Comparison of ENCODE assay signal across 21 cellular contexts in genomic region chr5:171830686-171831085, GRCh38. TPM values are rescaled to one million over a fixed set of nuclear protein-coding genes. Genes with fewer than 3 reads are reported as not detected.
A peak's percentile ranks its signal among the peaks of the same experiment; 100 is the strongest.
DNase-seq lines count a peak whose midpoint lies in the region; ATAC-seq, FAIRE-seq and TF ChIP-seq lines count a peak whose summit lies in the region.
"Had no signal": no experiment of that assay in that cellular context is flagged by ENCODE, and none has a peak within 500 bp of the region (broad histone marks: within the 10 kb centered on the region; RNA-seq: fewer than 3 reads in every experiment).

No MANE protein-coding gene starts in this region.

- TF ChIP-seq CTCF in mammary epithelial cell (conservative IDR thresholded peaks at IDR 0.05 in 1 of 2, IDR thresholded peaks at IDR 0.05 in 1 of 2; ENCODE audit: extremely low read depth in 1 of 2, insufficient read depth in 1 of 2, low read depth in 1 of 2, low read length in 2 of 2) (no peak), MCF 10A (IDR thresholded peaks at IDR 0.05; ENCODE audit: unreplicated experiment) (no peak), bronchial epithelial cell (IDR thresholded peaks at IDR 0.05; ENCODE audit: insufficient read depth, low read length, severe bottlenecking) (no peak), psoas muscle (IDR thresholded peaks at IDR 0.05) (no peak)

- no peak overlapping the region for H3K4me2 ChIP-seq in mammary epithelial cell (ENCODE audit: insufficient read depth, low read depth, low read length)
- H3K4me2 ChIP-seq: A549 had no signal

- DNase-seq in mammary epithelial cell: peak; percentile 42
- DNase-seq in MCF 10A (ENCODE audit: unreplicated experiment): no peak
- peak; percentile 48 for DNase-seq in RKO (ENCODE audit: low spot score)
- peak; percentile 31 for DNase-seq in bronchial epithelial cell (ENCODE audit: low read depth)
- DNase-seq in small intestine: peak; percentile 48
- no peak for DNase-seq in psoas muscle
- no peak for DNase-seq in NCI-H1694 treated with DMSO at 0.1 percent for 48 hours (lab: John Stamatoyannopoulos, UW)
- DNase-seq in activated T-cell treated with anti-CD3 and anti-CD28 coated beads for 4 hours: no peak
- DNase-seq: AML-193; Caco-2; CD4-positive, alpha-beta T cell; DMS79 treated with DMSO at 0.1 percent for 48 hours; H9 had no signal

- H3K9me3 Mint-ChIP-seq in MCF 10A (ENCODE audit: unreplicated experiment): peaks cover 22% of the 10 kb centered on the region

- H4K20me1 ChIP-seq in mammary epithelial cell (ENCODE audit: insufficient read depth, low read length): no peaks in the 10 kb centered on the region

- WGBS in mammary epithelial cell (ENCODE audit: low coverage, missing lambda C conversion rate): 88% methylated on average over 1 of the region's 1 CpG
- WGBS in small intestine, 3 donors: 74 to 89% (median 82%) methylated on average over 1 of the region's 1 CpG
- 84 to 97% (median 95%) methylated on average over 1 of the region's 1 CpG for WGBS in psoas muscle, 3 donors

- no peaks in the 10 kb centered on the region for H3K27me3 Mint-ChIP-seq in MCF 10A (ENCODE audit: insufficient read depth, unreplicated experiment)
- H3K27me3 Mint-ChIP-seq: CD4-positive, alpha-beta T cell had no signal

- no peaks in the 10 kb centered on the region for H3K4me1 Mint-ChIP-seq in MCF 10A (ENCODE audit: insufficient read depth, unreplicated experiment)

- POLR2A ChIA-PET in MCF 10A (lab: Yijun Ruan, JAX): no interaction called here

- H3K27ac ChIP-seq in mammary epithelial cell (ENCODE audit: insufficient read depth, low read depth, low read length) (no peak overlapping the region), small intestine (ENCODE audit: low read depth in 1 of 2, low read length in 1 of 2) (no peak overlapping the region), psoas muscle (no peak overlapping the region)
- H3K27ac ChIP-seq: 22Rv1, A549, C4-2B had no signal

- H3K36me3 ChIP-seq in mammary epithelial cell (ENCODE audit: insufficient read depth, low read length) (no peaks in the 10 kb centered on the region), bronchial epithelial cell (ENCODE audit: control insufficient read depth, insufficient read depth, low read length) (no peaks in the 10 kb centered on the region), small intestine (ENCODE audit: control insufficient read depth in 2 of 2, insufficient read depth in 2 of 2, low read length in 2 of 2) (no peaks in the 10 kb centered on the region), psoas muscle (ENCODE audit: insufficient read depth in 1 of 2, low read depth in 1 of 2) (no peaks in the 10 kb centered on the region)

- dilution Hi-C loops in mammary epithelial cell (cut with HindIII; ENCODE audit: low sequenced_read_pairs): no loop called here

- H3K9ac ChIP-seq in mammary epithelial cell (ENCODE audit: insufficient read depth, low read length): no peak overlapping the region

- H3K27ac Mint-ChIP-seq in MCF 10A (ENCODE audit: low read depth, unreplicated experiment): no peak overlapping the region
- H3K27ac Mint-ChIP-seq: CD4-positive, alpha-beta T cell; H9 had no signal

- no peak overlapping the region for H2AFZ ChIP-seq in mammary epithelial cell (ENCODE audit: low read depth, low read length)

- FAIRE-seq in bronchial epithelial cell (lab: Jason Lieb, UNC) (no peak), small intestine (lab: Jason Lieb, UNC) (no peak)
- FAIRE-seq: A549, D721Med, GM12878, H1 had no signal

- CTCF ChIA-PET in mammary epithelial cell (lab: Charles Lee; ENCODE audit: low non-redundant PET): no interaction called here
- CTCF ChIA-PET in MCF 10A (lab: Yijun Ruan, JAX): no interaction called here

- H3K4me3 ChIP-seq in mammary epithelial cell (replicated peaks in 1 of 3; ENCODE audit: insufficient read depth in 1 of 3, low read depth in 2 of 3, low read length in 3 of 3) (no peak overlapping the region), bronchial epithelial cell (ENCODE audit: low read depth, low read length) (no peak overlapping the region), small intestine (ENCODE audit: low read depth in 1 of 2, low read length in 2 of 2) (no peak overlapping the region), psoas muscle (no peak overlapping the region)
- H3K4me3 ChIP-seq: A549, GM12878 had no signal

- in situ Hi-C loops in mammary epithelial cell (cut with MboI; ENCODE audit: low sequenced_read_pairs in 2 of 2): loop anchor here in 1 of 2 donors (25.0 kb wide), 1 partner anchor 193 kb away; no protein-coding TSS in a partner anchor

- no peak overlapping the region for H3K4me3 Mint-ChIP-seq in MCF 10A (ENCODE audit: unreplicated experiment)
- H3K4me3 Mint-ChIP-seq: CD4-positive, alpha-beta T cell; H9 had no signal

- intact Hi-C loops in mammary epithelial cell (cut with micrococcal nuclease) (no loop called here), MCF 10A (cut with micrococcal nuclease) (no loop called here), psoas muscle (cut with DNase I) (no loop called here)

- H3K9me3 ChIP-seq in mammary epithelial cell (replicated peaks; ENCODE audit: insufficient read depth, low read length) (no peaks in the 10 kb centered on the region), small intestine (ENCODE audit: control insufficient read depth, low read depth) (no peaks in the 10 kb centered on the region), psoas muscle (no peaks in the 10 kb centered on the region)

- ATAC-seq in psoas muscle: no peak
- ATAC-seq: A549, GM12878 had no signal

- peaks cover 7% of the 10 kb centered on the region for H3K36me3 Mint-ChIP-seq in MCF 10A (ENCODE audit: insufficient read depth, unreplicated experiment)

- H3K4me1 ChIP-seq in mammary epithelial cell (ENCODE audit: insufficient read depth, low read length) (peaks cover 5% of the 10 kb centered on the region), small intestine (ENCODE audit: control insufficient read depth in 2 of 2, insufficient read depth in 1 of 2, low read depth in 1 of 2, low read length in 1 of 2) (no peaks in the 10 kb centered on the region), psoas muscle (no peaks in the 10 kb centered on the region)
- H3K4me1 ChIP-seq: A549, Caco-2 had no signal

- H3K27me3 ChIP-seq in mammary epithelial cell (ENCODE audit: insufficient read depth, low read length) (no peaks in the 10 kb centered on the region), bronchial epithelial cell (ENCODE audit: control insufficient read depth, insufficient read depth, low read length) (no peaks in the 10 kb centered on the region), small intestine (ENCODE audit: control insufficient read depth in 2 of 2, insufficient read depth in 2 of 2, low read length in 2 of 2) (no peaks in the 10 kb centered on the region), psoas muscle (ENCODE audit: insufficient read depth in 3 of 3, low read length in 2 of 3) (no peaks in the 10 kb centered on the region)

- no peaks in the 10 kb centered on the region for H3K79me2 ChIP-seq in mammary epithelial cell (ENCODE audit: insufficient read depth, low read length)

- BruUV-seq in mammary epithelial cell (replicated peaks; lab: Mats Ljungman, UMichigan) (no TSS peak), MCF 10A (replicated peaks; lab: Mats Ljungman, UMichigan) (no TSS peak)

RNA-seq across cellular contexts. Expression of gene SMIM23, which starts 45.1 kb away (rescaled TPM):
- total RNA-seq in mammary epithelial cell: not detected
- polyA plus RNA-seq in mammary epithelial cell: not detected
- not detected for polyA minus RNA-seq in mammary epithelial cell
- not detected in 2 replicates for total RNA-seq in MCF 10A (2022)
- total RNA-seq in bronchial epithelial cell: not detected in 2 replicates
- polyA plus RNA-seq in small intestine: not detected
- not detected for total RNA-seq in psoas muscle
- polyA plus RNA-seq in psoas muscle: not detected
- total RNA-seq: Caco-2; CD4-positive, alpha-beta T cell; G401; GM12878; H1; H9 had no signal
- polyA plus RNA-seq: A549, BJ, GM12878, H1 had no signal

Comparison
In these comparisons a context has a peak if more than half of its experiments do, and no peak if none do; other contexts are left out.
1. DNase-seq: peak in mammary epithelial cell (single experiment), RKO (single experiment), bronchial epithelial cell (single experiment) and small intestine (single experiment); none in MCF 10A (single experiment), psoas muscle (0 of 2), NCI-H1694 treated with DMSO at 0.1 percent for 48 hours (single experiment) and activated T-cell treated with anti-CD3 and anti-CD28 coated beads for 4 hours (single experiment).